8 cellular contexts compared by ENCODE assay signal in the genomic region with DNA sequence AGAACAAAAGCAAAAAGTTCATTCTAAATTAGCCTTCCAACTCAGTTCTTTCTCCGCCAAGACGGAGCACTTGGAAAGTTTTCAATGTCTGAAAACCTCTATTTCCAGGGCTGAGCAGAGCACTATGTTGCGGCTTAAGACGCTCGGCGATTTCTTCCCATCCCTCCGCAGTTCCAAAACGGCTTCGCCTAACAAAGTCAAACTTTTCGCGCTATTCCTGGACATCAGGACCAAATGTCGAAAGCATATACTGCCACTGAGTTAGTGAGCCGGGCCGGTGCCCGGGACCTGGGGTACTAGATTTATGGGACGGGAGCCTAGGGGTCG. TPM values are rescaled to one million over a fixed set of nuclear protein-coding genes. Genes with fewer than 3 reads are reported as not detected.
A peak's percentile ranks its signal among the peaks of the same experiment; 100 is the strongest.
DNase-seq lines count a peak whose midpoint lies in the region; ATAC-seq, FAIRE-seq and TF ChIP-seq lines count a peak whose summit lies in the region.

No MANE protein-coding gene starts in this region.

- DNase-seq in body of pancreas (no peak), kidney (no peak), GM13977 (ENCODE audit: low spot score) (no peak)
- DNase-seq in stimulated activated naive B cell treated with anti-CD40 and anti-IgM and Interleukin-4, amounts not matched to agents 10 μg/mL and 1 μg/mL and 100 μg/mL, for 72 hours, result no peak

- in situ Hi-C loops in GM13977 (cut with MboI; ENCODE audit: low pct_unique_long_range_greater_than_20kb, low sequenced_read_pairs, unreplicated experiment), result no loop called here

- H3K9me3 ChIP-seq in body of pancreas (no peaks in the 10 kb centered on the region), kidney (ENCODE audit: control insufficient read depth in 1 of 2, low read length in 2 of 2) (no peaks in the 10 kb centered on the region)

- no peaks in the 10 kb centered on the region for H3K36me3 Mint-ChIP-seq in IgD-negative memory B cell
- H3K36me3 Mint-ChIP-seq in stimulated activated naive B cell treated with anti-CD40 and anti-IgM and Interleukin-4, amounts not matched to agents 10 μg/mL and 1 μg/mL and 100 μg/mL, for 72 hours, result no peaks in the 10 kb centered on the region

- H3K27ac ChIP-seq in body of pancreas (peak overlapping the region; percentile 91 to 94 (median 93)), kidney (ENCODE audit: low read depth in 2 of 2, low read length in 2 of 2) (peak overlapping the region; percentile 99)

- intact Hi-C loops in body of pancreas (cut with DNase I) (no loop called here), kidney (cut with DNase I) (no loop called here)

- H3K9me3 Mint-ChIP-seq in IgD-negative memory B cell, result peaks cover 0 to 7% (median 0%) of the 10 kb centered on the region in 3 donors
- peaks cover 0 to 3% of the 10 kb centered on the region in 2 donors for H3K9me3 Mint-ChIP-seq in stimulated activated naive B cell treated with anti-CD40 and anti-IgM and Interleukin-4, amounts not matched to agents 10 μg/mL and 1 μg/mL and 100 μg/mL, for 72 hours

- 0 to 3% methylated on average over 17 of the region's 17 CpGs for WGBS in body of pancreas, 2 donors

- peaks cover 11% of the 10 kb centered on the region for H3K27me3 Mint-ChIP-seq in IgD-negative memory B cell
- H3K27me3 Mint-ChIP-seq in stimulated activated naive B cell treated with anti-CD40 and anti-IgM and Interleukin-4, amounts not matched to agents 10 μg/mL and 1 μg/mL and 100 μg/mL, for 72 hours, result peaks cover 15 to 17% of the 10 kb centered on the region in 2 donors

- peak overlapping the region; percentile 96 to 98 for H3K9ac ChIP-seq in kidney (ENCODE audit: low read length in 2 of 2)

- peak overlapping the region; percentile 95 to 99 (median 98) for H3K27ac Mint-ChIP-seq in IgD-negative memory B cell
- peak overlapping the region; percentile 96 for H3K27ac Mint-ChIP-seq in stimulated activated naive B cell treated with anti-CD40 and anti-IgM and Interleukin-4, amounts not matched to agents 10 μg/mL and 1 μg/mL and 100 μg/mL, for 72 hours

- peaks cover 4 to 17% (median 13%) of the 10 kb centered on the region in 3 donors for H3K4me1 Mint-ChIP-seq in IgD-negative memory B cell
- peaks cover 10 to 24% of the 10 kb centered on the region in 2 donors for H3K4me1 Mint-ChIP-seq in stimulated activated naive B cell treated with anti-CD40 and anti-IgM and Interleukin-4, amounts not matched to agents 10 μg/mL and 1 μg/mL and 100 μg/mL, for 72 hours

- no peak for FAIRE-seq in kidney (lab: Jason Lieb, UNC)

- H3K27me3 ChIP-seq in body of pancreas, result no peaks in the 10 kb centered on the region

- H3K4me1 ChIP-seq in body of pancreas, result peaks cover 10% of the 10 kb centered on the region
- peaks cover 7 to 8% of the 10 kb centered on the region in 2 donors for H3K4me1 ChIP-seq in kidney (ENCODE audit: control insufficient read depth in 1 of 2, insufficient read depth in 1 of 2, low read depth in 1 of 2, low read length in 2 of 2)

- no peak for TF ChIP-seq POLR2A in body of pancreas (IDR thresholded peaks at IDR 0.05)

- ATAC-seq in body of pancreas (peak; percentile 45), HG03025 (IDR thresholded peaks at IDR 0.05; ENCODE audit: low FRiP score, unreplicated experiment) (no peak), GM19351 (IDR thresholded peaks at IDR 0.05; ENCODE audit: unreplicated experiment) (no peak)
- ATAC-seq in stimulated activated naive B cell treated with anti-CD40 and anti-IgM and Interleukin-4, amounts not matched to agents 10 μg/mL and 1 μg/mL and 100 μg/mL, for 72 hours (replicated peaks), result peak in 1 of 2 donors; percentile 2

- TF ChIP-seq CTCF in body of pancreas (IDR thresholded peaks at IDR 0.05) (no peak), kidney (IDR thresholded peaks at IDR 0.05; ENCODE audit: borderline replicate concordance, extremely low read depth, insufficient read depth) (no peak), GM13977 (IDR thresholded peaks at IDR 0.05; ENCODE audit: extremely low read depth, insufficient read depth, missing control alignments) (no peak)

- peak overlapping the region; percentile 88 for H3K4me3 ChIP-seq in GM08714 (ENCODE audit: low read length)
- peak overlapping the region; percentile 40 to 60 for H3K4me3 ChIP-seq in body of pancreas
- peak overlapping the region; percentile 76 to 92 for H3K4me3 ChIP-seq in kidney (ENCODE audit: low read length in 2 of 2)

- H3K4me3 Mint-ChIP-seq in IgD-negative memory B cell, result peak overlapping the region; percentile 92 to 99 (median 96)
- H3K4me3 Mint-ChIP-seq in stimulated activated naive B cell treated with anti-CD40 and anti-IgM and Interleukin-4, amounts not matched to agents 10 μg/mL and 1 μg/mL and 100 μg/mL, for 72 hours, result peak overlapping the region; percentile 89 to 95

- H3K36me3 ChIP-seq in body of pancreas (replicated peaks in 1 of 2; ENCODE audit: insufficient read depth in 1 of 2, low read depth in 2 of 2) (no peaks in the 10 kb centered on the region), kidney (ENCODE audit: control insufficient read depth in 1 of 2, insufficient read depth in 2 of 2, low read length in 2 of 2) (no peaks in the 10 kb centered on the region)

RNA-seq across cellular contexts. Expression of a gene that starts 0.8 kb away (rescaled TPM):
- polyA plus RNA-seq in IgD-negative memory B cell, result 3.5 TPM
- total RNA-seq in body of pancreas, result 1 to 10 TPM; 1.6 to 6.0 TPM
- 19.6 TPM for total RNA-seq in kidney
- 17.0 TPM for polyA plus RNA-seq in kidney (ENCODE audit: insufficient read depth, low read depth, low replicate concordance)
